ENCODE assay signal across 20 cellular contexts in the genomic region with DNA sequence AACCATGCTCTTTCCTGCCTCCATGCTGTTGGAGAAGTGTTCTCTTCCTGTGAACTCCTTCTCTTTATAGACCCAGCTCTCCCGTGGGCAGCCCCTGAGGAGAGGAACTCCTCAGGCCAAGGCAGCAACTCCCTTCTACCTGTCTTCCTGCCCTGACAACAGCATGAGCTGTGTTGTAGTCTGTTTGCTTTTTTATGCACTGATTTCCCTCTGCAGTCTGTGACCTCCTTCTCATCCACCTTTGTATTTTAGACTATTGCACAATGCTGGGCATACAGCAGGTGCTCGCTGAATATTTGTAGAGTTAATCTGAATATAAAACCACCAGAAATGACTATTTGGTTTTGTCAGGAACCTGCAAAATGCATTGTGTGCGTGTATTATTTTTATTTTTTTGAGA.
"Had no signal": no experiment of that assay in that cellular context is flagged by ENCODE, and none has a peak within 500 bp of the region (broad histone marks: within the 10 kb centered on the region; RNA-seq: fewer than 3 reads in every experiment).

No MANE protein-coding gene starts in this region.

- DNase-seq: activated CD4-positive, alpha-beta T cell treated with anti-CD3 and anti-CD28 coated beads for 1 hour; activated CD4-positive, alpha-beta T cell treated with anti-CD3 and anti-CD28 coated beads, Interleukin-2, amount 50 U/mL, for 1 hour; activated CD8-positive, alpha-beta T cell treated with anti-CD3 and anti-CD28 coated beads for 36 hours; activated T-cell treated with anti-CD3 and anti-CD28 coated beads, Interleukin-2, amount 50 U/mL, for 48 hours; central memory CD4-positive, alpha-beta T cell; esophagus squamous epithelium; foreskin melanocyte; glutamatergic neuron; immature natural killer cell; lower lobe of right lung; mesenchymal stem cell; naive thymus-derived CD8-positive, alpha-beta T cell; small intestine; stimulated activated naive CD4-positive, alpha-beta T cell; T-helper 2 cell; tibial artery; upper lobe of right lung had no signal

- H3K9me3 ChIP-seq: breast epithelium, esophagus squamous epithelium, lower lobe of right lung, suprapubic skin, tibial artery, upper lobe of right lung had no signal

- H3K4me3 ChIP-seq: breast epithelium, esophagus squamous epithelium, lower lobe of right lung, suprapubic skin, tibial artery, upper lobe of right lung had no signal

- H3K36me3 ChIP-seq: breast epithelium, esophagus squamous epithelium, lower lobe of right lung, suprapubic skin, tibial artery, upper lobe of right lung had no signal

- FAIRE-seq: small intestine had no signal

- H3K4me1 ChIP-seq: breast epithelium, esophagus squamous epithelium, lower lobe of right lung, suprapubic skin, tibial artery, upper lobe of right lung had no signal

- ATAC-seq: activated CD8-positive, alpha-beta T cell treated with anti-CD3 and anti-CD28 coated beads for 36 hours; lower lobe of right lung; naive thymus-derived CD8-positive, alpha-beta T cell; sciatic nerve; upper lobe of right lung had no signal

- H3K27ac ChIP-seq: breast epithelium, esophagus squamous epithelium, lower lobe of right lung, suprapubic skin, tibial artery, upper lobe of right lung had no signal
